ENCODE assay signal across 8 cellular contexts in genomic region chr11:36376888-36377758, GRCh38.
DNase-seq lines count a peak whose midpoint lies in the region; ATAC-seq lines count a peak whose summit lies in the region.

No MANE protein-coding gene starts in this region.

- H3K36me3 ChIP-seq in SJCRH30 = no peaks in the 10 kb centered on the region; the same call in 1 of the 2 replicates

- peak; percentile 67 for DNase-seq in EH (ENCODE audit: low read depth)
- peak; percentile 30 to 53 for DNase-seq in SJCRH30
- DNase-seq in amygdala (lab: John Stamatoyannopoulos, UW) = peak in 33 of 56 donors; percentile 16 to 72 (median 37)
- peak in 40 of 51 donors; percentile 15 to 85 (median 44) for DNase-seq in hypothalamus (lab: John Stamatoyannopoulos, UW)
- peak; percentile 88 for DNase-seq in retina

- H3K4me1 ChIP-seq in SJCRH30 = peaks cover 14% of the 10 kb centered on the region

- H3K9me3 ChIP-seq in SJCRH30 (replicated peaks) = no peaks in the 10 kb centered on the region

- H3K27me3 ChIP-seq in SJCRH30 = no peaks in the 10 kb centered on the region

- ATAC-seq in HG02642 (IDR thresholded peaks at IDR 0.05; ENCODE audit: poor library complexity, unreplicated experiment) = peak; percentile 63
- no peak for ATAC-seq in HG03196 (IDR thresholded peaks at IDR 0.05; ENCODE audit: unreplicated experiment)
- no peak for ATAC-seq in HG03457 (IDR thresholded peaks at IDR 0.05; ENCODE audit: unreplicated experiment)

- H3K27ac ChIP-seq in SJCRH30 = peak overlapping the region; percentile 42; the same call in 1 of the 2 replicates

- peak overlapping the region; percentile 78 for H3K4me3 ChIP-seq in SJCRH30

Comparison
In these comparisons a context has a peak if more than half of its experiments do, and no peak if none do; other contexts are left out.
1. DNase-seq: peak in every context shown above with its lines; median percentile 88 in retina; 67 in EH; 44 in hypothalamus; 42 in SJCRH30; 37 in amygdala.